11 cellular contexts compared by ENCODE assay signal in genomic region chr7:142568430-142569097, GRCh38.
DNase-seq lines count a peak whose midpoint lies in the region; ATAC-seq, FAIRE-seq and TF ChIP-seq lines count a peak whose summit lies in the region.
"Had no signal": no experiment of that assay in that cellular context is flagged by ENCODE, and none has a peak within 500 bp of the region (broad histone marks: within the 10 kb centered on the region; RNA-seq: fewer than 3 reads in every experiment).

No MANE protein-coding gene starts in this region.

- peak; percentile 56 for ATAC-seq in activated CD8-positive, alpha-beta T cell treated with anti-CD3 and anti-CD28 coated beads for 36 hours
- no peak for ATAC-seq in activated CD8-positive, alpha-beta T cell treated with anti-CD3 and anti-CD28 coated beads, Interleukin-2, amount 10 ng/mL, durations not matched to agents 7 days and 5 days
- ATAC-seq in thoracic aorta (ENCODE audit: insufficient number of reproducible peaks, low FRiP score, low read depth) (peak; percentile 79), GM18511 (IDR thresholded peaks at IDR 0.05; ENCODE audit: unreplicated experiment) (no peak)
- no peak for ATAC-seq in naive thymus-derived CD8-positive, alpha-beta T cell

- peaks cover 1% of the 10 kb centered on the region for H3K27me3 Mint-ChIP-seq in activated CD8-positive, alpha-beta T cell treated with anti-CD3 and anti-CD28 coated beads for 36 hours
- peaks cover 5% of the 10 kb centered on the region for H3K27me3 Mint-ChIP-seq in activated CD8-positive, alpha-beta T cell treated with anti-CD3 and anti-CD28 coated beads, Interleukin-2, amount 10 ng/mL, durations not matched to agents 7 days and 5 days (ENCODE audit: low read depth)
- H3K27me3 Mint-ChIP-seq in naive thymus-derived CD8-positive, alpha-beta T cell, result peaks cover 0 to 6% (median 4%) of the 10 kb centered on the region in 5 donors

- no peaks in the 10 kb centered on the region for H3K36me3 ChIP-seq in thoracic aorta

- CTCF ChIA-PET in activated CD8-positive, alpha-beta T cell treated with anti-CD3 and anti-CD28 coated beads for 36 hours (lab: Charles Lee), result interaction anchor here (2.5 kb wide), 1 partner anchor 10 kb away, joined by 12 read pairs; no protein-coding TSS in a partner anchor
- CTCF ChIA-PET in activated CD8-positive, alpha-beta T cell treated with anti-CD3 and anti-CD28 coated beads, Interleukin-2, amount 10 ng/mL, durations not matched to agents 7 days and 5 days (lab: Charles Lee), result interaction anchor here (1.3 to 3.0 kb wide), 3 partner anchors 9 to 19 kb away, joined by 5 to 10 read pairs (median 7); no protein-coding TSS in a partner anchor

- no peak overlapping the region for H3K27ac ChIP-seq in thoracic aorta

- DNase-seq in activated CD8-positive, alpha-beta T cell treated with anti-CD3 and anti-CD28 coated beads for 36 hours, result no peak
- DNase-seq in activated CD8-positive, alpha-beta T cell treated with anti-CD3 and anti-CD28 coated beads, Interleukin-2, amount 10 ng/mL, durations not matched to agents 7 days and 5 days, result no peak
- peak; percentile 70 for DNase-seq in RCC 7860 (ENCODE audit: low spot score)
- DNase-seq in fibroblast of peridontal ligament (ENCODE audit: extremely low read depth), result peak; percentile 82
- DNase-seq in thoracic aorta (ENCODE audit: low spot score), result no peak
- DNase-seq in naive thymus-derived CD8-positive, alpha-beta T cell, result no peak
- no peak for DNase-seq in stimulated activated CD4-positive, alpha-beta T cell treated with anti-CD3 and anti-CD28 coated beads, Interleukin-4, amount 100 ng/mL, for 24 hours
- DNase-seq: activated CD4-positive, alpha-beta T cell treated with anti-CD3 and anti-CD28 coated beads for 1 hour; activated naive CD8-positive, alpha-beta T cell treated with anti-CD3 and anti-CD28 coated beads, Interleukin-2, amount 10 ng/mL, durations not matched to agents 7 days and 5 days had no signal

- no peak overlapping the region for H3K4me3 ChIP-seq in thoracic aorta

- H3K9me3 Mint-ChIP-seq in activated CD8-positive, alpha-beta T cell treated with anti-CD3 and anti-CD28 coated beads for 36 hours, result no peaks in the 10 kb centered on the region
- H3K9me3 Mint-ChIP-seq in activated CD8-positive, alpha-beta T cell treated with anti-CD3 and anti-CD28 coated beads, Interleukin-2, amount 10 ng/mL, durations not matched to agents 7 days and 5 days (ENCODE audit: insufficient read depth), result no peaks in the 10 kb centered on the region
- no peaks in the 10 kb centered on the region for H3K9me3 Mint-ChIP-seq in naive thymus-derived CD8-positive, alpha-beta T cell
- H3K9me3 Mint-ChIP-seq: activated naive CD8-positive, alpha-beta T cell treated with anti-CD3 and anti-CD28 coated beads, Interleukin-2, amount 10 ng/mL, durations not matched to agents 7 days and 5 days had no signal

- no peaks in the 10 kb centered on the region for H3K9me3 ChIP-seq in thoracic aorta

- no peaks in the 10 kb centered on the region for H3K4me1 ChIP-seq in thoracic aorta (ENCODE audit: control insufficient read depth in 1 of 2, low read depth in 2 of 2)

- H3K27me3 ChIP-seq in thoracic aorta (replicated peaks; ENCODE audit: insufficient read depth), result no peaks in the 10 kb centered on the region

- POLR2A ChIA-PET in activated CD8-positive, alpha-beta T cell treated with anti-CD3 and anti-CD28 coated beads for 36 hours (lab: Charles Lee), result no interaction called here
- POLR2A ChIA-PET in activated CD8-positive, alpha-beta T cell treated with anti-CD3 and anti-CD28 coated beads, Interleukin-2, amount 10 ng/mL, durations not matched to agents 7 days and 5 days (lab: Charles Lee), result no interaction called here
- POLR2A ChIA-PET in naive thymus-derived CD8-positive, alpha-beta T cell (lab: Charles Lee), result interaction anchor here (0.9 kb wide), 1 partner anchor 10 kb away, joined by 4 read pairs; no protein-coding TSS in a partner anchor

- H3K4me1 Mint-ChIP-seq in activated CD8-positive, alpha-beta T cell treated with anti-CD3 and anti-CD28 coated beads for 36 hours (ENCODE audit: low read depth), result peaks cover 2% of the 10 kb centered on the region
- H3K4me1 Mint-ChIP-seq in activated CD8-positive, alpha-beta T cell treated with anti-CD3 and anti-CD28 coated beads, Interleukin-2, amount 10 ng/mL, durations not matched to agents 7 days and 5 days (ENCODE audit: low read depth), result peaks cover 10% of the 10 kb centered on the region
- H3K4me1 Mint-ChIP-seq in naive thymus-derived CD8-positive, alpha-beta T cell, result peaks cover 0 to 21% (median 3%) of the 10 kb centered on the region in 4 donors
- H3K4me1 Mint-ChIP-seq: nephron had no signal

- no peak overlapping the region for H3K27ac Mint-ChIP-seq in activated CD8-positive, alpha-beta T cell treated with anti-CD3 and anti-CD28 coated beads for 36 hours
- no peak overlapping the region for H3K27ac Mint-ChIP-seq in activated CD8-positive, alpha-beta T cell treated with anti-CD3 and anti-CD28 coated beads, Interleukin-2, amount 10 ng/mL, durations not matched to agents 7 days and 5 days
- no peak overlapping the region for H3K27ac Mint-ChIP-seq in naive thymus-derived CD8-positive, alpha-beta T cell
- H3K27ac Mint-ChIP-seq: activated naive CD8-positive, alpha-beta T cell treated with anti-CD3 and anti-CD28 coated beads, Interleukin-2, amount 10 ng/mL, durations not matched to agents 7 days and 5 days; nephron had no signal

- no peaks in the 10 kb centered on the region for H3K36me3 Mint-ChIP-seq in activated CD8-positive, alpha-beta T cell treated with anti-CD3 and anti-CD28 coated beads for 36 hours (ENCODE audit: low read depth)
- H3K36me3 Mint-ChIP-seq in activated CD8-positive, alpha-beta T cell treated with anti-CD3 and anti-CD28 coated beads, Interleukin-2, amount 10 ng/mL, durations not matched to agents 7 days and 5 days (ENCODE audit: low read depth), result no peaks in the 10 kb centered on the region
- H3K36me3 Mint-ChIP-seq in naive thymus-derived CD8-positive, alpha-beta T cell, result peaks cover 0 to 4% (median 0%) of the 10 kb centered on the region in 3 donors

- no peak overlapping the region for H3K4me3 Mint-ChIP-seq in activated CD8-positive, alpha-beta T cell treated with anti-CD3 and anti-CD28 coated beads for 36 hours
- H3K4me3 Mint-ChIP-seq in activated CD8-positive, alpha-beta T cell treated with anti-CD3 and anti-CD28 coated beads, Interleukin-2, amount 10 ng/mL, durations not matched to agents 7 days and 5 days, result no peak overlapping the region
- H3K4me3 Mint-ChIP-seq in naive thymus-derived CD8-positive, alpha-beta T cell, result no peak overlapping the region
- H3K4me3 Mint-ChIP-seq: activated naive CD8-positive, alpha-beta T cell treated with anti-CD3 and anti-CD28 coated beads, Interleukin-2, amount 10 ng/mL, durations not matched to agents 7 days and 5 days; nephron had no signal

- intact Hi-C loops in activated CD8-positive, alpha-beta T cell treated with anti-CD3 and anti-CD28 coated beads for 36 hours (cut with micrococcal nuclease), result no loop called here

- no peak for FAIRE-seq in RCC 7860 (lab: Jason Lieb, UNC)

- TF ChIP-seq CTCF in activated CD8-positive, alpha-beta T cell treated with anti-CD3 and anti-CD28 coated beads for 36 hours (IDR thresholded peaks at IDR 0.05), result no peak
- no peak for TF ChIP-seq CTCF in thoracic aorta (IDR thresholded peaks at IDR 0.05)

Comparison
In these comparisons a context has a peak if more than half of its experiments do, and no peak if none do; other contexts are left out.
1. ATAC-seq: peak in activated CD8-positive, alpha-beta T cell treated with anti-CD3 and anti-CD28 coated beads for 36 hours (single experiment) and thoracic aorta (single experiment); none in activated CD8-positive, alpha-beta T cell treated with anti-CD3 and anti-CD28 coated beads, Interleukin-2, amount 10 ng/mL, durations not matched to agents 7 days and 5 days (single experiment), naive thymus-derived CD8-positive, alpha-beta T cell (0 of 2) and GM18511 (single experiment).
2. DNase-seq: peak in RCC 7860 (single experiment) and fibroblast of peridontal ligament (single experiment); none in activated CD8-positive, alpha-beta T cell treated with anti-CD3 and anti-CD28 coated beads for 36 hours (single experiment), activated CD8-positive, alpha-beta T cell treated with anti-CD3 and anti-CD28 coated beads, Interleukin-2, amount 10 ng/mL, durations not matched to agents 7 days and 5 days (single experiment), thoracic aorta (single experiment), naive thymus-derived CD8-positive, alpha-beta T cell (0 of 10) and stimulated activated CD4-positive, alpha-beta T cell treated with anti-CD3 and anti-CD28 coated beads, Interleukin-4, amount 100 ng/mL, for 24 hours (single experiment).